In the genomic region with DNA sequence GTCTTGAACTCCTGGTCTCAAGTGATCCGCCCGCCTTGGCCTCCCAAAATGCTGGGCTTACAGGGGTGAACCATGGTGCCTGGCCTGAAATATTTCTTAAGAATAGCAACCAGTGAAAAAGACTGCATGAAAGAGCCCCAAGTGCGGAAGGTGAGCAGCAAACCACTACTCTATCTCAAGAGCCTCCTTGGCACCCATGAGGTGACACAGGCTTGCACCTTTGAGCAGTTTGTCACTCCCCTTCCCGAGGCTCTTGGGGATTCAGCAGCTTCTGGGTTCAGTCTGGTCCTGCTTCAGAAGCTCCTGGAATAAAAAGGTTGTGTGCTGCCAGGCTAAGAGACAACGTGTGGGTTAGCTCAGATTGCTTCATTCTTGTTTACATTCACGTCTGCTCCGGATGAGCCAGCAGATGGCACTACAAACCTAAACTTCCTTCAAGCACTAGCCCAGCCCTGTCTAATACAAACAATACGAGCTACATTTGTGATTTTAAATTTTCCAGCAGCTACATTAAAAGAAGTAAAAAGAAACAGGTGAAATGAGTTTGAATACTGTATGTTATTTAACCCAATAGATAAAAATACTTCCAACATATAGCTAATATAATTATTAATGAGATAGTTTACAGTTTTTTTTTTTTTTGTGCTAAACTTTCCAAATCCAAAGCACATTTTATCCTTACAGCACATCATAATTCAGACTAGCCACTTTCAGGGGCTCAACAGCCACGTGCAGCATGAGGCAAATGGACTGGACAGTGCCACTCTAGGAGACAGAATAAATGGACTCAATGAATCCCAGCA, we compare ENCODE assay signal across 8 cellular contexts. TPM values are rescaled to one million over a fixed set of nuclear protein-coding genes. Genes with fewer than 3 reads are reported as not detected.
DNase-seq lines count a peak whose midpoint lies in the region; ATAC-seq and TF ChIP-seq lines count a peak whose summit lies in the region.

No MANE protein-coding gene starts in this region.

- H3K4me3 Mint-ChIP-seq in H9 = no peak overlapping the region
- no peak overlapping the region for H3K4me3 Mint-ChIP-seq in activated naive CD8-positive, alpha-beta T cell treated with anti-CD3 and anti-CD28 coated beads for 36 hours

- no peak overlapping the region for H2BK20ac ChIP-seq in H9 (ENCODE audit: low read depth, low read length, poor library complexity, severe bottlenecking)

- no peak overlapping the region for H3K4me2 ChIP-seq in H9 (ENCODE audit: insufficient read depth, insufficient read length, low read length)

- H3K27ac Mint-ChIP-seq in H9 = peak overlapping the region in 1 of 3 experiments; percentile 17; a peak in 1 of 7 replicates
- peak overlapping the region; percentile 75 for H3K27ac Mint-ChIP-seq in activated naive CD8-positive, alpha-beta T cell treated with anti-CD3 and anti-CD28 coated beads for 36 hours

- H3K27me3 ChIP-seq in H9 (ENCODE audit: insufficient read depth, low read length) = no peaks in the 10 kb centered on the region
- no peaks in the 10 kb centered on the region for H3K27me3 ChIP-seq in psoas muscle (ENCODE audit: insufficient read depth in 3 of 3, low read length in 2 of 3)

- H2BK12ac ChIP-seq in H9 (ENCODE audit: insufficient read length, low read depth, low read length) = no peak overlapping the region

- no peaks in the 10 kb centered on the region for H3K23me2 ChIP-seq in H9 (ENCODE audit: insufficient read length, low read depth, low read length, poor library complexity, severe bottlenecking)

- H3K36me3 ChIP-seq in psoas muscle (ENCODE audit: insufficient read depth in 1 of 2, low read depth in 1 of 2) = peaks cover 0 to 29% of the 10 kb centered on the region in 2 donors

- H4K5ac ChIP-seq in H9 (ENCODE audit: insufficient read length, low read depth, low read length) = no peak overlapping the region

- H3K27ac ChIP-seq in H9 (ENCODE audit: insufficient read length, low read depth, low read length) (no peak overlapping the region), psoas muscle (no peak overlapping the region)

- H3K79me1 ChIP-seq in H9 (ENCODE audit: insufficient read depth, low read depth, low read length, poor library complexity, severe bottlenecking) = no peaks in the 10 kb centered on the region

- WGBS in H9 (ENCODE audit: extremely low coverage, insufficient read length, low lambda C conversion rate) = no CpG with 5 or more reads among the region's 9 CpGs
- 33 to 39% (median 37%) methylated on average over 9 of the region's 9 CpGs for WGBS in psoas muscle, 3 donors

- no peaks in the 10 kb centered on the region for H4K20me1 ChIP-seq in H9 (ENCODE audit: control insufficient read depth, insufficient read depth, insufficient read length)

- H3K18ac ChIP-seq in H9 (ENCODE audit: insufficient read length, low read depth, low read length) = no peak overlapping the region

- no peak overlapping the region for H4K8ac ChIP-seq in H9 (replicated peaks; ENCODE audit: insufficient read length, low read depth, low read length)

- intact Hi-C loops in head of caudate nucleus (cut with DNase I) (loop anchor here (5.0 kb wide), 1 partner anchor 537 kb away; no protein-coding TSS in a partner anchor), psoas muscle (cut with DNase I) (loop anchor here (1.0 to 5.0 kb wide), 4 partner anchors 362 to 539 kb away; no protein-coding TSS in a partner anchor)

- H3K4me1 ChIP-seq in H9 (ENCODE audit: insufficient read depth, low read length) (no peaks in the 10 kb centered on the region), psoas muscle (peaks cover 14% of the 10 kb centered on the region)

- H3K56ac ChIP-seq in H9 (ENCODE audit: insufficient read length, low read depth, low read length) = no peak overlapping the region

- DNase-seq in EH (ENCODE audit: low read depth) = peak; percentile 83
- peak; percentile 65 for DNase-seq in H9
- DNase-seq in NCI-H1105 treated with DMSO at 0.1 percent for 48 hours (lab: John Stamatoyannopoulos, UW) = peak; percentile 71
- peak; percentile 83 for DNase-seq in SKM-1 treated with dmso at 0.1 percent for 144 hours (lab: John Stamatoyannopoulos, UW; ENCODE audit: unreplicated experiment)
- DNase-seq in activated naive CD8-positive, alpha-beta T cell treated with anti-CD3 and anti-CD28 coated beads for 36 hours = peak; percentile 48
- DNase-seq in head of caudate nucleus = peak; percentile 42 to 91 (median 80)
- peak in 1 of 2 donors; percentile 48 for DNase-seq in psoas muscle

- no peak overlapping the region for H2BK120ac ChIP-seq in H9 (ENCODE audit: low read depth, low read length, poor library complexity, severe bottlenecking)

- H3K9me3 ChIP-seq in H9 (ENCODE audit: control insufficient read depth, low read depth, low read length) (no peaks in the 10 kb centered on the region), psoas muscle (peaks cover 3% of the 10 kb centered on the region)

- H3K4me1 Mint-ChIP-seq in H9 = no peaks in the 10 kb centered on the region
- H3K4me1 Mint-ChIP-seq in activated naive CD8-positive, alpha-beta T cell treated with anti-CD3 and anti-CD28 coated beads for 36 hours = peaks cover 73% of the 10 kb centered on the region

- H2AK5ac ChIP-seq in H9 (ENCODE audit: insufficient read length, low read length) = no peak overlapping the region

- H3K9me3 Mint-ChIP-seq in H9 = no peaks in the 10 kb centered on the region; a peak in 1 of 5 replicates
- no peaks in the 10 kb centered on the region for H3K9me3 Mint-ChIP-seq in activated naive CD8-positive, alpha-beta T cell treated with anti-CD3 and anti-CD28 coated beads for 36 hours

- H3K4me3 ChIP-seq in psoas muscle = no peak overlapping the region

- H3T11ph ChIP-seq in H9 (ENCODE audit: low read length) = no peak overlapping the region

- no peaks in the 10 kb centered on the region for H3K27me3 Mint-ChIP-seq in H9 (ENCODE audit: low read depth)
- H3K27me3 Mint-ChIP-seq in activated naive CD8-positive, alpha-beta T cell treated with anti-CD3 and anti-CD28 coated beads for 36 hours = no peaks in the 10 kb centered on the region

- H2AFZ ChIP-seq in H9 (ENCODE audit: low read length) = peak overlapping the region; percentile 71

- no peak overlapping the region for H3K4ac ChIP-seq in H9 (ENCODE audit: low read depth, low read length)

- H3K36me3 Mint-ChIP-seq in H9 (ENCODE audit: insufficient read depth in 1 of 3, low read depth in 3 of 3) = no peaks in the 10 kb centered on the region
- H3K36me3 Mint-ChIP-seq in activated naive CD8-positive, alpha-beta T cell treated with anti-CD3 and anti-CD28 coated beads for 36 hours = peaks cover 73% of the 10 kb centered on the region

- H3K9ac ChIP-seq in H9 (ENCODE audit: extremely low read depth, insufficient read length, low read length) = no peak overlapping the region

- peak; percentile 86 for TF ChIP-seq CTCF in H9 (conservative IDR thresholded peaks at IDR 0.05)
- peak; percentile 68 for TF ChIP-seq CTCF in psoas muscle (IDR thresholded peaks at IDR 0.05)

- H3K23ac ChIP-seq in H9 (ENCODE audit: insufficient read length, low read depth, low read length) = no peak overlapping the region

- no peak overlapping the region for H2BK5ac ChIP-seq in H9 (ENCODE audit: insufficient read length, low read length)

- no peaks in the 10 kb centered on the region for H3K79me2 ChIP-seq in H9 (ENCODE audit: insufficient read depth, low read length)

- H3K14ac ChIP-seq in H9 (ENCODE audit: insufficient read depth, low read length) = no peak overlapping the region

- ATAC-seq in psoas muscle = peak; percentile 87 to 96 (median 90)
- ATAC-seq in HG02970 (IDR thresholded peaks at IDR 0.05; ENCODE audit: low FRiP score, unreplicated experiment) = no peak

- no peak overlapping the region for H2BK15ac ChIP-seq in H9 (ENCODE audit: low read depth, low read length)

- no peak overlapping the region for H4K91ac ChIP-seq in H9 (ENCODE audit: insufficient read length, low read depth, low read length)

RNA-seq across cellular contexts. Expression of a gene that starts 46.2 kb away (rescaled TPM):
- not detected in 2 replicates for total RNA-seq in H9 (2021)
- not detected for total RNA-seq in activated naive CD8-positive, alpha-beta T cell treated with anti-CD3 and anti-CD28 coated beads for 36 hours
- not detected for total RNA-seq in psoas muscle
- not detected for polyA plus RNA-seq in psoas muscle
